In the genomic region with DNA sequence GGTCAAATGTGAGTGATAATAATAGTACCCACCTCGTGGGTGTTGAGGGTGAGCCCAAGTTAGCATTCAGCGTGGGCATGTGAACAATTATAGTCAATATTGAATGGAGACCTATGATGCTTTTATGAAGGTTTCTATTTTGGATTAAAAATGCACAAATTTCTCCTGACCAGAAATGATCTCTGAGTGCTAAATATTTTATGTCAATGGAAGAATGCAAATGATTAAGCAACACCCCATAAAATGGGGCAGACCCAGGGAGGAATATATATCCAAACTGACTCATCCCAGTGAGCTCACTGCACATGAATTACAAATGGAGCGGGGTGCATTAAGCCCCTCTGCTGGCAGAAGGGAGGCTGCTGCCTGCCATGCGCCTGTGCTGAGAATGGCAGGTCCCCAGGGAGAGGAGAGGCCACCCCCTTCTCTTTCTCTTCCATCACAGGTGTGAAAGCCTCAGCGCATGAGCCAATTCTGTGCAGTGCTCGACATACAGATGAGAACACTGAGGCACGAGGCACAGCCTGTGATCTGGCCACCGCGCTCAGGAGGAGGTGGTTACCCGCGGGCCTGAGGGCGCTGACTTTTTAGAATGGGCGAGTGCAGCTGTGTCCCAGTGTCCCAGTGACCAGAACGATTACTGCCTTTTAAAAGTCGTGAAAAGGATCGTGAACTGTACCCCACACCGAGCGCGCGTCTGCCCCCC, we compare ENCODE assay signal across 8 cellular contexts. TPM values are rescaled to one million over a fixed set of nuclear protein-coding genes. Genes with fewer than 3 reads are reported as not detected.
A peak's percentile ranks its signal among the peaks of the same experiment; 100 is the strongest.
DNase-seq lines count a peak whose midpoint lies in the region; TF ChIP-seq lines count a peak whose summit lies in the region.
"Not testable (repeated sequence)": the region's sequence is repeated elsewhere in the genome, so short reads cannot be mapped to it uniquely, and the experiment has no call there.

No MANE protein-coding gene starts in this region.

- WGBS in adrenal gland, 4 donors = 3 to 51% (median 28%) methylated on average over 4 to 19 of the region's 20 CpGs
- WGBS in mesenchymal stem cell = 0% methylated on average over 17 of the region's 20 CpGs

- H2BK120ac ChIP-seq in mesenchymal stem cell (ENCODE audit: low read depth, low read length) = not testable (repeated sequence)

- H3K9ac ChIP-seq in mesenchymal stem cell (ENCODE audit: low read length) = peak overlapping the region; percentile 91

- DNase-seq in A673 (ENCODE audit: low spot score) (peak; percentile 42), H4 (ENCODE audit: low spot score) (peak; percentile 25), NCI-H2171 (lab: John Stamatoyannopoulos, UW) (peak; percentile 85), adrenal gland (peak in 6 of 7 donors; percentile 26 to 63 (median 38)), fibroblast of mammary gland (ENCODE audit: low read depth) (peak; percentile 55), mesenchymal stem cell (peak; percentile 53)

- H4K91ac ChIP-seq in mesenchymal stem cell (ENCODE audit: low read length) = peak overlapping the region; percentile 61

- not testable (repeated sequence) for H2AK5ac ChIP-seq in mesenchymal stem cell (ENCODE audit: low read length, severe bottlenecking)

- H2AFZ ChIP-seq in mesenchymal stem cell (ENCODE audit: low read depth, low read length) = peak overlapping the region; percentile 18

- POLR2A ChIA-PET in A673 (lab: Charles Lee; ENCODE audit: low non-redundant PET) = not testable (repeated sequence)

- not testable (repeated sequence) for BruUV-seq in A673 (replicated peaks; lab: Mats Ljungman, UMichigan)

- H3K4me2 ChIP-seq in mesenchymal stem cell (ENCODE audit: low read length, poor library complexity, severe bottlenecking) = peak overlapping the region; percentile 83

- H4K8ac ChIP-seq in mesenchymal stem cell (ENCODE audit: low read length) = not testable (repeated sequence)

- H3K27ac ChIP-seq in A673 (ENCODE audit: low read depth, low read length, poor library complexity, severe bottlenecking) (peak overlapping the region; percentile 82), adrenal gland (peak overlapping the region in 3 of 5 donors; percentile 21 to 89 (median 51)), mesenchymal stem cell (ENCODE audit: low read length, poor library complexity, severe bottlenecking) (peak overlapping the region; percentile 61), skin epidermis (peak overlapping the region in 19 of 21 experiments; percentile 10 to 90 (median 75))

- H3K9me3 ChIP-seq in A673 (ENCODE audit: low read depth, low read length, poor library complexity, severe bottlenecking); adrenal gland (replicated peaks in 1 of 3); mesenchymal stem cell (ENCODE audit: control insufficient read depth, low read length): not testable (repeated sequence)

- H3K14ac ChIP-seq in mesenchymal stem cell (ENCODE audit: low read length in 2 of 2) = not testable (repeated sequence)

- not testable (repeated sequence) for H3K23ac ChIP-seq in mesenchymal stem cell (ENCODE audit: low read length in 2 of 2)

- intact Hi-C loops in A673 (cut with micrococcal nuclease; ENCODE audit: unreplicated experiment); adrenal gland (cut with DNase I): not testable (repeated sequence)

- H3K36me3 ChIP-seq in A673 (ENCODE audit: insufficient read depth, low read length, poor library complexity, severe bottlenecking); adrenal gland (replicated peaks in 1 of 2); mesenchymal stem cell (ENCODE audit: control insufficient read depth in 1 of 2, insufficient read depth in 2 of 2, low read depth in 1 of 2, low read length in 2 of 2): not testable (repeated sequence)

- not testable (repeated sequence) for H2BK5ac ChIP-seq in mesenchymal stem cell (ENCODE audit: low read depth, low read length, poor library complexity, severe bottlenecking)

- peak overlapping the region in 1 of 2 experiments; percentile 75 for H3K4ac ChIP-seq in mesenchymal stem cell (ENCODE audit: low read depth in 1 of 2, low read length in 2 of 2)

- not testable (repeated sequence) for TF ChIP-seq POLR2A in adrenal gland (IDR thresholded peaks at IDR 0.05)

- H3K4me3 ChIP-seq in A673 (ENCODE audit: low read depth, low read length, poor library complexity, severe bottlenecking) (peak overlapping the region; percentile 81), WI38 (ENCODE audit: low read depth, low read length) (peak overlapping the region; percentile 74), adrenal gland (peak overlapping the region; percentile 51 to 95 (median 84)), fibroblast of mammary gland (ENCODE audit: control insufficient read depth, low read depth, low read length) (peak overlapping the region; percentile 70), mesenchymal stem cell (ENCODE audit: insufficient read depth in 1 of 2, low read depth in 1 of 2, low read length in 2 of 2) (peak overlapping the region; percentile 72 to 83), skin epidermis (peak overlapping the region; percentile 56 to 92 (median 64))

- not testable (repeated sequence) for H3K27me3 ChIP-seq in A673 (replicated peaks; ENCODE audit: insufficient read depth, low read depth, low read length, poor library complexity); adrenal gland; mesenchymal stem cell (ENCODE audit: control insufficient read depth in 1 of 2, insufficient read depth in 1 of 2, low read length in 2 of 2)

- H3K18ac ChIP-seq in mesenchymal stem cell (ENCODE audit: low read depth in 1 of 2, low read length in 2 of 2) = peak overlapping the region; percentile 48 to 62

- H2BK15ac ChIP-seq in mesenchymal stem cell (ENCODE audit: low read depth, poor library complexity, severe bottlenecking) = not testable (repeated sequence)

- CTCF ChIA-PET in A673 (lab: Charles Lee) = not testable (repeated sequence)

- not testable (repeated sequence) for H2BK12ac ChIP-seq in mesenchymal stem cell (ENCODE audit: low read length in 2 of 2)

- TF ChIP-seq CTCF in A673 (conservative IDR thresholded peaks at IDR 0.05; ENCODE audit: low read depth, low read length); WI38 (IDR thresholded peaks at IDR 0.05; ENCODE audit: low read depth, low read length); adrenal gland (IDR thresholded peaks at IDR 0.05); fibroblast of mammary gland (conservative IDR thresholded peaks at IDR 0.05; ENCODE audit: control insufficient read depth, insufficient read depth, low read depth, low read length): not testable (repeated sequence)

- not testable (repeated sequence) for H3K4me1 ChIP-seq in A673 (ENCODE audit: insufficient read depth, low read length, poor library complexity, severe bottlenecking); adrenal gland (replicated peaks in 1 of 2); mesenchymal stem cell (ENCODE audit: control insufficient read depth, insufficient read depth, low read depth, low read length)

- not testable (repeated sequence) for H3K79me1 ChIP-seq in mesenchymal stem cell (replicated peaks; ENCODE audit: low read length, poor library complexity, severe bottlenecking)

RNA-seq across cellular contexts. Expression of gene FAM90A1, which starts 14.7 kb away (rescaled TPM):
- total RNA-seq in A673 (2021) (not detected in 2 replicates), adrenal gland (under 1 TPM in 7 of 8 donors, not detected in 1; 0.36 to 0.68 (median 0.53) TPM)
- not detected in 2 replicates for total RNA-seq in H4 (2014; rRNA removed; shearing (Covaris generic))
- under 1 TPM; 0.30 to 0.48 (median 0.33) TPM for polyA plus RNA-seq in adrenal gland
- not detected for polyA plus RNA-seq in mesenchymal stem cell (2013, experiment 1 of 2)
- not detected for polyA plus RNA-seq in mesenchymal stem cell (2013, experiment 2 of 2)

Comparison
In these comparisons a context has a peak if more than half of its experiments do, and no peak if none do; other contexts are left out.
1. Peak in every context shown above with its lines: DNase-seq, H3K4me3 ChIP-seq and H3K27ac ChIP-seq.
2. DNase-seq: peak in every context shown above with its lines; median percentile 85 in NCI-H2171; 55 in fibroblast of mammary gland; 53 in mesenchymal stem cell; 42 in A673; 38 in adrenal gland; 25 in H4.